11 cellular contexts compared by ENCODE assay signal in genomic region chr5:151492729-151493128, GRCh38. TPM values are rescaled to one million over a fixed set of nuclear protein-coding genes. Genes with fewer than 3 reads are reported as not detected.
DNase-seq lines count a peak whose midpoint lies in the region; ATAC-seq, FAIRE-seq and TF ChIP-seq lines count a peak whose summit lies in the region.
"Had no signal": no experiment of that assay in that cellular context is flagged by ENCODE, and none has a peak within 500 bp of the region (broad histone marks: within the 10 kb centered on the region; RNA-seq: fewer than 3 reads in every experiment).

No MANE protein-coding gene starts in this region.

- H3K9me3 ChIP-seq in K562 (replicated peaks; ENCODE audit: control insufficient read depth, insufficient read depth, low read depth, low read length) = no peaks in the 10 kb centered on the region
- no peaks in the 10 kb centered on the region for H3K9me3 ChIP-seq in CD8-positive, alpha-beta memory T cell (ENCODE audit: low read length)

- ATAC-seq in K562 = peak; percentile 53; the same call in 1 of the 3 replicates
- ATAC-seq in activated CD8-positive, alpha-beta memory T cell treated with anti-CD3 and anti-CD28 coated beads, Interleukin-2, amount 10 ng/mL, durations not matched to agents 7 days and 5 days = no peak

- no peak overlapping the region for H3K27ac Mint-ChIP-seq in activated CD8-positive, alpha-beta memory T cell treated with anti-CD3 and anti-CD28 coated beads, Interleukin-2, amount 10 ng/mL, durations not matched to agents 7 days and 5 days
- no peak overlapping the region for H3K27ac Mint-ChIP-seq in CD8-positive, alpha-beta memory T cell

- no peaks in the 10 kb centered on the region for H3K9me1 ChIP-seq in K562 (ENCODE audit: control insufficient read depth, insufficient read depth, low read length)

- H3K79me2 ChIP-seq in K562 (ENCODE audit: control insufficient read depth, insufficient read depth, low read length) = no peaks in the 10 kb centered on the region

- no peak overlapping the region for H3K4me2 ChIP-seq in K562 (ENCODE audit: insufficient read depth, low read length)

- no peak for TF ChIP-seq POLR2A in K562 (conservative IDR thresholded peaks at IDR 0.05)

- intact Hi-C loops in K562 (cut with micrococcal nuclease) = no loop called here

- no peak overlapping the region for H2AFZ ChIP-seq in K562 (ENCODE audit: low read depth, low read length)

- no peaks in the 10 kb centered on the region for H3K9me3 Mint-ChIP-seq in activated CD8-positive, alpha-beta memory T cell treated with anti-CD3 and anti-CD28 coated beads, Interleukin-2, amount 10 ng/mL, durations not matched to agents 7 days and 5 days (ENCODE audit: low read depth)
- no peaks in the 10 kb centered on the region for H3K9me3 Mint-ChIP-seq in CD8-positive, alpha-beta memory T cell

- CTCF ChIA-PET in K562 (lab: Yijun Ruan, JAX; ENCODE audit: low intra/inter-chr PET ratio) = no interaction called here
- CTCF ChIA-PET in activated CD8-positive, alpha-beta memory T cell treated with anti-CD3 and anti-CD28 coated beads, Interleukin-2, amount 10 ng/mL, durations not matched to agents 7 days and 5 days (lab: Charles Lee) = no interaction called here
- CTCF ChIA-PET in CD8-positive, alpha-beta memory T cell (lab: Charles Lee) = no interaction called here

- H3K4me3 Mint-ChIP-seq in activated CD8-positive, alpha-beta memory T cell treated with anti-CD3 and anti-CD28 coated beads, Interleukin-2, amount 10 ng/mL, durations not matched to agents 7 days and 5 days = no peak overlapping the region
- no peak overlapping the region for H3K4me3 Mint-ChIP-seq in CD8-positive, alpha-beta memory T cell

- BruUV-seq in K562 (replicated peaks; lab: Mats Ljungman, UMichigan) = no TSS peak

- POLR2A ChIA-PET in K562 (lab: Yijun Ruan, JAX) = no interaction called here
- POLR2A ChIA-PET in CD8-positive, alpha-beta memory T cell (lab: Charles Lee) = no interaction called here

- H4K20me1 ChIP-seq in K562 (replicated peaks; ENCODE audit: control insufficient read depth, insufficient read depth, low read length) = no peaks in the 10 kb centered on the region

- DNase-seq in AML-193 (lab: John Stamatoyannopoulos, UW) (peak; percentile 17 to 19), HL-60 (ENCODE audit: low read depth in 1 of 2, low spot score in 1 of 2) (peak in 1 of 2 experiments; percentile 26), K562 (ENCODE audit: extremely low read depth in 1 of 4, low spot score in 3 of 4) (peak in 1 of 4 experiments; percentile 19), islet precursor cell (peak; percentile 86), T-helper 9 cell (no peak), SIG-M5 treated with dmso at 0.1 percent for 504 hours (lab: John Stamatoyannopoulos, UW; ENCODE audit: unreplicated experiment) (no peak)
- DNase-seq in activated CD8-positive, alpha-beta memory T cell treated with anti-CD3 and anti-CD28 coated beads, Interleukin-2, amount 10 ng/mL, durations not matched to agents 7 days and 5 days = no peak
- no peak for DNase-seq in CD8-positive, alpha-beta memory T cell
- DNase-seq: GF-D8, left cardiac atrium had no signal

- H3K4me3 ChIP-seq in HL-60 (replicated peaks; ENCODE audit: insufficient read depth, low read length) = no peak overlapping the region
- H3K4me3 ChIP-seq in K562 = no peak overlapping the region
- no peak overlapping the region for H3K4me3 ChIP-seq in CD8-positive, alpha-beta memory T cell (ENCODE audit: low read length)
- H3K4me3 ChIP-seq: coronary artery had no signal

- TF ChIP-seq RAD21 in K562 (CRISPR knock-in tag; conservative IDR thresholded peaks at IDR 0.05 in 1 of 2, IDR thresholded peaks at IDR 0.05 in 1 of 2) = no peak

- in situ Hi-C loops in K562 (cut with MboI) = no loop called here

- no peaks in the 10 kb centered on the region for H3K4me1 ChIP-seq in K562 (replicated peaks in 1 of 2; ENCODE audit: control insufficient read depth in 2 of 2, insufficient read depth in 2 of 2, low read length in 2 of 2)
- no peaks in the 10 kb centered on the region for H3K4me1 ChIP-seq in CD8-positive, alpha-beta memory T cell (ENCODE audit: insufficient read depth, low read length)

- H3K27me3 Mint-ChIP-seq in activated CD8-positive, alpha-beta memory T cell treated with anti-CD3 and anti-CD28 coated beads, Interleukin-2, amount 10 ng/mL, durations not matched to agents 7 days and 5 days = no peaks in the 10 kb centered on the region
- no peaks in the 10 kb centered on the region for H3K27me3 Mint-ChIP-seq in CD8-positive, alpha-beta memory T cell

- H3K27me3 ChIP-seq in HL-60 (ENCODE audit: insufficient read depth, poor library complexity, severe bottlenecking) (no peaks in the 10 kb centered on the region), K562 (ENCODE audit: control insufficient read depth in 2 of 2, insufficient read depth in 2 of 2, low read length in 2 of 2) (no peaks in the 10 kb centered on the region)
- H3K27me3 ChIP-seq in CD8-positive, alpha-beta memory T cell (ENCODE audit: insufficient read depth, low read length, poor library complexity, severe bottlenecking) = no peaks in the 10 kb centered on the region

- peaks cover 11% of the 10 kb centered on the region; the same call in 2 of the 3 replicates for H3K36me3 ChIP-seq in K562 (ENCODE audit: control insufficient read depth, insufficient read depth, low read length)
- H3K36me3 ChIP-seq in CD8-positive, alpha-beta memory T cell (ENCODE audit: insufficient read depth, low read length) = no peaks in the 10 kb centered on the region

- 56% methylated on average over 5 of the region's 5 CpGs for WGBS in K562 (ENCODE audit: insufficient coverage, low coverage, missing lambda C conversion rate)

- TF ChIP-seq CTCF in HL-60 (IDR thresholded peaks at IDR 0.05; ENCODE audit: insufficient read depth, low read length) = no peak
- no peak for TF ChIP-seq CTCF in K562 (IDR thresholded peaks at IDR 0.05 in 2 of 3, conservative IDR thresholded peaks at IDR 0.05 in 1 of 3; ENCODE audit: insufficient read depth in 2 of 3, low read depth in 1 of 3, low read length in 3 of 3)

- H3K27ac ChIP-seq in HL-60 (replicated peaks) (peak overlapping the region; percentile 8; the same call in 1 of the 2 replicates), K562 (ENCODE audit: extremely low read depth, low read depth, low read length) (no peak overlapping the region)
- no peak overlapping the region for H3K27ac ChIP-seq in CD8-positive, alpha-beta memory T cell (ENCODE audit: low read depth, low read length)

- no peak for FAIRE-seq in K562 (lab: Jason Lieb, UNC)

- TF ChIP-seq EP300 in K562 (IDR thresholded peaks at IDR 0.05; ENCODE audit: low read length) = no peak

- H3K9ac ChIP-seq in K562 (ENCODE audit: insufficient read depth in 1 of 2, low read depth in 2 of 2, low read length in 2 of 2) = no peak overlapping the region

- H3K4me1 Mint-ChIP-seq in activated CD8-positive, alpha-beta memory T cell treated with anti-CD3 and anti-CD28 coated beads, Interleukin-2, amount 10 ng/mL, durations not matched to agents 7 days and 5 days = no peaks in the 10 kb centered on the region
- no peaks in the 10 kb centered on the region for H3K4me1 Mint-ChIP-seq in CD8-positive, alpha-beta memory T cell

- H3K36me3 Mint-ChIP-seq in activated CD8-positive, alpha-beta memory T cell treated with anti-CD3 and anti-CD28 coated beads, Interleukin-2, amount 10 ng/mL, durations not matched to agents 7 days and 5 days = no peaks in the 10 kb centered on the region
- peaks cover 3 to 37% (median 6%) of the 10 kb centered on the region in 3 donors for H3K36me3 Mint-ChIP-seq in CD8-positive, alpha-beta memory T cell

TF ChIP-seq in K562, 482 proteins besides CTCF, POLR2A, EP300 and RAD21:
- TF ChIP-seq E2F1 (CRISPR knock-in tag; IDR thresholded peaks at IDR 0.05) = no peak
- TF ChIP-seq NFE2 (IDR thresholded peaks at IDR 0.05; ENCODE audit: low read depth) = 0 out of 2 replicates have a peak, but pooled peaks have one; percentile 21

RNA-seq across cellular contexts. Expression of gene SLC36A1, which starts 45.3 kb away (rescaled TPM):
- 34.6 and 51.2 TPM in 2 replicates for total RNA-seq in K562 (2011; cell fraction: chromatin; rRNA removed; ENCODE audit: low replicate concordance)
- 21.8 and 27.4 TPM in 2 replicates for total RNA-seq in K562 (2011; cell fraction: nucleolus; rRNA removed)
- total RNA-seq in K562 (2011; cell fraction: nucleoplasm; rRNA removed) = 30.0 and 38.0 TPM in 2 replicates
- total RNA-seq in K562 (2014; rRNA removed) (2.7 and 4.1 TPM in 2 replicates), K562 (2014; rRNA removed; fragmentation: Illumina TruSeq; extraction: Trizol) (4.6 and 4.9 TPM in 2 replicates), K562 (2015; rRNA removed; fragmentation: Illumina TruSeq; extraction: Trizol) (3.6 and 4.1 TPM in 2 replicates), K562 (2021) (7.4 and 8.4 TPM in 2 replicates)
- polyA plus RNA-seq in K562 (2011; rRNA removed) (8.4 and 12.2 TPM in 2 replicates), K562 (2014; fragmentation: Illumina TruSeq; extraction: Trizol) (6.8 and 7.2 TPM in 2 replicates), K562 (2014; fragmentation: Nextera tagmentation; extraction: Ambion mirVana) (1 to 10 TPM; 1.6 to 1.7 TPM), K562 (2014; rRNA removed) (5.6 and 5.9 TPM in 2 replicates)
- 8.6 and 11.0 TPM in 2 replicates for polyA plus RNA-seq in K562 (2011; cell fraction: cytosol; rRNA removed)
- 27.5 and 44.6 TPM in 2 replicates for polyA plus RNA-seq in K562 (2011; cell fraction: nucleus; rRNA removed)
- 4.7 and 5.3 TPM in 2 replicates for polyA plus RNA-seq in K562 (2012)
- polyA minus RNA-seq in K562 (2011; rRNA and poly(A)+ RNA removed) = 11.6 and 12.0 TPM in 2 replicates
- polyA minus RNA-seq in K562 (2011; cell fraction: cytosol; rRNA and poly(A)+ RNA removed) = 9.7 and 11.0 TPM in 2 replicates
- 14.5 and 18.9 TPM in 2 replicates for polyA minus RNA-seq in K562 (2011; cell fraction: nucleus; rRNA and poly(A)+ RNA removed)
- 1 to 10 TPM; 6.4 to 6.7 TPM for total RNA-seq in activated CD8-positive, alpha-beta memory T cell treated with anti-CD3 and anti-CD28 coated beads, Interleukin-2, amount 10 ng/mL, durations not matched to agents 7 days and 5 days
- 1 to 10 TPM; 6.8 to 7.2 TPM for total RNA-seq in CD8-positive, alpha-beta memory T cell
- 1.9 TPM for polyA plus RNA-seq in CD8-positive, alpha-beta memory T cell

Comparison
In these comparisons a context has a peak if more than half of its experiments do, and no peak if none do; other contexts are left out.
1. DNase-seq: peak in AML-193 (2 of 2) and islet precursor cell (single experiment); none in T-helper 9 cell (single experiment), activated CD8-positive, alpha-beta memory T cell treated with anti-CD3 and anti-CD28 coated beads, Interleukin-2, amount 10 ng/mL, durations not matched to agents 7 days and 5 days (single experiment), CD8-positive, alpha-beta memory T cell (0 of 5) and SIG-M5 treated with dmso at 0.1 percent for 504 hours (single experiment).